ENCODE assay signal across 1 cellular context in the genomic region with DNA sequence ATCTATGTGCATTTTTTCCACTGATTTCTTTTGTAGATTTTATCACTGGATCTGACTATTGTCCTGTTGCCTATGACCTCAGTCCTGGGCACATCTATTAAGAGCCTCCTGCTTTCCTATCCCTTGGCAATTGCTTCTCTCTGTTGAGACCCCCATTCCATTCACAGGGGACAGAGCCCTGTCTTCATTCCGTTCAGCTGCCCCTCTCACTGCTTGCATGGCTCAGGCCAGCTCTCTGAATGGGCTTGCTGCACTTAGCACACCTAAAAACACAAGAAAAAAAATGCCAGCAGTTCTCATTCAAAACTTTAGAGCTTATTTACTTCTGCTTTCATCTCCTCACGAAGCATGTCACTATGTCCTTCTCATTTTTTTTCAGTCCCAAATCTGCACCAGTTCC.
TF ChIP-seq lines count a peak whose summit lies in the region.

No MANE protein-coding gene starts in this region.

TF ChIP-seq in H1, 55 proteins besides CTCF, POLR2A, EP300 and RAD21 (continued from another document):
- TF ChIP-seq ATF3 (IDR thresholded peaks at IDR 0.05; ENCODE audit: insufficient read depth, low read depth, low read length) (no peak), TCF12 (IDR thresholded peaks at IDR 0.05; ENCODE audit: low read depth, low read length) (no peak), EGR1 (IDR thresholded peaks at IDR 0.05; ENCODE audit: borderline replicate concordance, low read depth, low read length) (no peak), HDAC2 (IDR thresholded peaks at IDR 0.05; ENCODE audit: borderline replicate concordance in 1 of 2, low read depth in 2 of 2, low read length in 2 of 2) (no peak), SP1 (IDR thresholded peaks at IDR 0.05; ENCODE audit: low read depth, low read length) (no peak), TAF1 (IDR thresholded peaks at IDR 0.05; ENCODE audit: low read depth, low read length) (no peak), BCL11A (IDR thresholded peaks at IDR 0.05; ENCODE audit: low read depth in 2 of 2, low read length in 2 of 2) (no peak), SAP30 (IDR thresholded peaks at IDR 0.05; ENCODE audit: insufficient read depth, insufficient replicate concordance, low read length) (no peak), RFX5 (IDR thresholded peaks at IDR 0.05; ENCODE audit: borderline replicate concordance, low read depth, low read length) (no peak), ZNF274 (IDR thresholded peaks at IDR 0.05; ENCODE audit: borderline replicate concordance, extremely low read depth, low read length) (no peak), CBX8 (IDR thresholded peaks at IDR 0.05; ENCODE audit: borderline replicate concordance, low read depth, low read length) (no peak), POLR2AphosphoS5 (IDR thresholded peaks at IDR 0.05; ENCODE audit: low read depth, low read length) (no peak), TBP (IDR thresholded peaks at IDR 0.05; ENCODE audit: low read depth, low read length) (no peak), KDM4A (IDR thresholded peaks at IDR 0.05; ENCODE audit: low read depth, low read length, severe bottlenecking) (no peak)
- TF ChIP-seq, protein P1, sequence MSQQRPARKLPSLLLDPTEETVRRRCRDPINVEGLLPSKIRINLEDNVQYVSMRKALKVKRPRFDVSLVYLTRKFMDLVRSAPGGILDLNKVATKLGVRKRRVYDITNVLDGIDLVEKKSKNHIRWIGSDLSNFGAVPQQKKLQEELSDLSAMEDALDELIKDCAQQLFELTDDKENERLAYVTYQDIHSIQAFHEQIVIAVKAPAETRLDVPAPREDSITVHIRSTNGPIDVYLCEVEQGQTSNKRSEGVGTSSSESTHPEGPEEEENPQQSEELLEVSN (IDR thresholded peaks at IDR 0.05) = no peak
- TF ChIP-seq, protein P2, sequence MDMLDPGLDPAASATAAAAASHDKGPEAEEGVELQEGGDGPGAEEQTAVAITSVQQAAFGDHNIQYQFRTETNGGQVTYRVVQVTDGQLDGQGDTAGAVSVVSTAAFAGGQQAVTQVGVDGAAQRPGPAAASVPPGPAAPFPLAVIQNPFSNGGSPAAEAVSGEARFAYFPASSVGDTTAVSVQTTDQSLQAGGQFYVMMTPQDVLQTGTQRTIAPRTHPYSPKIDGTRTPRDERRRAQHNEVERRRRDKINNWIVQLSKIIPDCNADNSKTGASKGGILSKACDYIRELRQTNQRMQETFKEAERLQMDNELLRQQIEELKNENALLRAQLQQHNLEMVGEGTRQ (IDR thresholded peaks at IDR 0.05; ENCODE audit: low read length) = no peak
